ENCODE assay signal across 19 cellular contexts in genomic region chr2:226788881-226789485, GRCh38. TPM values are rescaled to one million over a fixed set of nuclear protein-coding genes. Genes with fewer than 3 reads are reported as not detected.
DNase-seq lines count a peak whose midpoint lies in the region; ATAC-seq and TF ChIP-seq lines count a peak whose summit lies in the region.
"Had no signal": no experiment of that assay in that cellular context is flagged by ENCODE, and none has a peak within 500 bp of the region (broad histone marks: within the 10 kb centered on the region; RNA-seq: fewer than 3 reads in every experiment).

No MANE protein-coding gene starts in this region.

- H3K36me3 Mint-ChIP-seq in naive thymus-derived CD8-positive, alpha-beta T cell, result no peaks in the 10 kb centered on the region
- H3K36me3 Mint-ChIP-seq: immature natural killer cell had no signal

- H3K36me3 ChIP-seq in skeletal muscle tissue (ENCODE audit: control insufficient read depth in 3 of 3, insufficient read depth in 3 of 3, low read length in 3 of 3), result no peaks in the 10 kb centered on the region

- H3K27ac Mint-ChIP-seq in naive thymus-derived CD8-positive, alpha-beta T cell, result peak overlapping the region in 3 of 10 donors; percentile 29 to 98 (median 37)
- H3K27ac Mint-ChIP-seq: H9 had no signal

- no peaks in the 10 kb centered on the region for H3K27me3 ChIP-seq in skeletal muscle tissue (ENCODE audit: control insufficient read depth in 3 of 3, insufficient read depth in 3 of 3, low read length in 3 of 3)

- POLR2A ChIA-PET in naive thymus-derived CD8-positive, alpha-beta T cell (lab: Charles Lee), result interaction anchor here (3.3 to 4.8 kb wide), 3 partner anchors 10 to 46 kb away, joined by 21 to 28 read pairs (median 26); partner anchors contain the start of genes IRS1 and RHBDD1

- peak overlapping the region in 1 of 10 donors; percentile 5 for H3K4me3 Mint-ChIP-seq in naive thymus-derived CD8-positive, alpha-beta T cell

- H3K27me3 Mint-ChIP-seq in naive thymus-derived CD8-positive, alpha-beta T cell, result no peaks in the 10 kb centered on the region
- H3K27me3 Mint-ChIP-seq: CD4-positive, alpha-beta memory T cell had no signal

- no peak overlapping the region for H3K9ac ChIP-seq in skeletal muscle tissue (ENCODE audit: low read depth in 1 of 3, low read length in 3 of 3)

- peak; percentile 27 for DNase-seq in HCEC 1CT
- DNase-seq in fibroblast of the aortic adventitia (ENCODE audit: low read depth), result peak; percentile 57
- DNase-seq in LoVo (ENCODE audit: low spot score), result no peak
- DNase-seq in naive thymus-derived CD8-positive, alpha-beta T cell, result no peak
- DNase-seq: activated naive CD4-positive, alpha-beta T cell treated with Interleukin-2 at 50 U/mL for 16 hours; CD4-positive, alpha-beta memory T cell; H9; immature natural killer cell; Karpas-422; NCI-H1694 treated with DMSO at 0.1 percent for 48 hours; NCI-H526 treated with DMSO at 0.1 percent for 48 hours; retina; Right ventricle myocardium superior; substantia nigra had no signal

- ATAC-seq in HG03521 (IDR thresholded peaks at IDR 0.05; ENCODE audit: unreplicated experiment) (no peak), SK-N-SH treated with all-trans-retinoic acid at 6 μM for 48 hours (no peak)
- no peak for ATAC-seq in naive thymus-derived CD8-positive, alpha-beta T cell

- H3K9me3 Mint-ChIP-seq in naive thymus-derived CD8-positive, alpha-beta T cell, result peaks cover 0 to 2% (median 0%) of the 10 kb centered on the region in 9 donors
- H3K9me3 Mint-ChIP-seq: CD4-positive, alpha-beta memory T cell; H9; immature natural killer cell had no signal

- TF ChIP-seq CTCF in WI38 (IDR thresholded peaks at IDR 0.05; ENCODE audit: low read depth, low read length) (no peak), fibroblast of the aortic adventitia (IDR thresholded peaks at IDR 0.05; ENCODE audit: insufficient read depth, low read length) (no peak)

- H3K4me1 ChIP-seq in skeletal muscle tissue (ENCODE audit: control insufficient read depth in 3 of 3, insufficient read depth in 3 of 3, low read length in 3 of 3), result peaks cover 24 to 42% (median 34%) of the 10 kb centered on the region in 3 donors

- peaks cover 12 to 64% (median 31%) of the 10 kb centered on the region in 4 donors for H3K4me1 Mint-ChIP-seq in naive thymus-derived CD8-positive, alpha-beta T cell

- no peaks in the 10 kb centered on the region for H3K9me3 ChIP-seq in skeletal muscle tissue (ENCODE audit: control insufficient read depth in 3 of 3, low read length in 3 of 3)

- H3K4me3 ChIP-seq in WI38 (ENCODE audit: low read depth, low read length), result peak overlapping the region; percentile 25
- H3K4me3 ChIP-seq in fibroblast of the aortic adventitia (ENCODE audit: low read depth, low read length), result no peak overlapping the region
- H3K4me3 ChIP-seq in skeletal muscle tissue (ENCODE audit: low read length in 3 of 3), result no peak overlapping the region

- peak overlapping the region; percentile 49 for H3K27ac ChIP-seq in skeletal muscle tissue (ENCODE audit: low read depth, low read length)
- H3K27ac ChIP-seq: HL-60 had no signal

TF ChIP-seq in SK-N-SH treated with all-trans-retinoic acid at 6 μM for 48 hours, 23 proteins besides CTCF, POLR2A, EP300 and RAD21:
- no peak for TF ChIP-seq POU6F1 (CRISPR knock-in tag; IDR thresholded peaks at IDR 0.05; ENCODE audit: borderline replicate concordance, low read depth)
- no peak for TF ChIP-seq ESRRG (CRISPR knock-in tag; IDR thresholded peaks at IDR 0.05)
- TF ChIP-seq, protein P1, sequence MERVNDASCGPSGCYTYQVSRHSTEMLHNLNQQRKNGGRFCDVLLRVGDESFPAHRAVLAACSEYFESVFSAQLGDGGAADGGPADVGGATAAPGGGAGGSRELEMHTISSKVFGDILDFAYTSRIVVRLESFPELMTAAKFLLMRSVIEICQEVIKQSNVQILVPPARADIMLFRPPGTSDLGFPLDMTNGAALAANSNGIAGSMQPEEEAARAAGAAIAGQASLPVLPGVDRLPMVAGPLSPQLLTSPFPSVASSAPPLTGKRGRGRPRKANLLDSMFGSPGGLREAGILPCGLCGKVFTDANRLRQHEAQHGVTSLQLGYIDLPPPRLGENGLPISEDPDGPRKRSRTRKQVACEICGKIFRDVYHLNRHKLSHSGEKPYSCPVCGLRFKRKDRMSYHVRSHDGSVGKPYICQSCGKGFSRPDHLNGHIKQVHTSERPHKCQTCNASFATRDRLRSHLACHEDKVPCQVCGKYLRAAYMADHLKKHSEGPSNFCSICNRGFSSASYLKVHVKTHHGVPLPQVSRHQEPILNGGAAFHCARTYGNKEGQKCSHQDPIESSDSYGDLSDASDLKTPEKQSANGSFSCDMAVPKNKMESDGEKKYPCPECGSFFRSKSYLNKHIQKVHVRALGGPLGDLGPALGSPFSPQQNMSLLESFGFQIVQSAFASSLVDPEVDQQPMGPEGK (CRISPR knock-in tag; IDR thresholded peaks at IDR 0.05; ENCODE audit: borderline replicate concordance), result no peak
- no peak for TF ChIP-seq ZFP30 (CRISPR knock-in tag; IDR thresholded peaks at IDR 0.05)
- TF ChIP-seq ZFP3 (CRISPR knock-in tag; IDR thresholded peaks at IDR 0.05), result no peak
- no peak for TF ChIP-seq TOX (CRISPR knock-in tag; IDR thresholded peaks at IDR 0.05; ENCODE audit: borderline replicate concordance)
- no peak for TF ChIP-seq OSR1 (CRISPR knock-in tag; IDR thresholded peaks at IDR 0.05)
- no peak for TF ChIP-seq CREB5 (CRISPR knock-in tag; IDR thresholded peaks at IDR 0.05; ENCODE audit: low read depth)
- TF ChIP-seq ZNF8 (CRISPR knock-in tag; IDR thresholded peaks at IDR 0.05), result no peak
- TF ChIP-seq BACH2 (CRISPR knock-in tag; IDR thresholded peaks at IDR 0.05; ENCODE audit: borderline replicate concordance), result no peak
- TF ChIP-seq ISL1 (CRISPR knock-in tag; IDR thresholded peaks at IDR 0.05), result no peak
- no peak for TF ChIP-seq RARB (CRISPR knock-in tag; IDR thresholded peaks at IDR 0.05)
- TF ChIP-seq SNAI2 (CRISPR knock-in tag; IDR thresholded peaks at IDR 0.05), result no peak
- TF ChIP-seq PPARA (CRISPR knock-in tag; IDR thresholded peaks at IDR 0.05; ENCODE audit: borderline replicate concordance), result no peak
- no peak for TF ChIP-seq CSDC2 (CRISPR knock-in tag; IDR thresholded peaks at IDR 0.05)
- TF ChIP-seq ZNF70 (CRISPR knock-in tag; IDR thresholded peaks at IDR 0.05), result no peak
- no peak for TF ChIP-seq ARNTL (CRISPR knock-in tag; IDR thresholded peaks at IDR 0.05; ENCODE audit: borderline replicate concordance, low read depth)
- no peak for TF ChIP-seq TCF4 (CRISPR knock-in tag; IDR thresholded peaks at IDR 0.05; ENCODE audit: borderline replicate concordance)

RNA-seq across cellular contexts. Expression of gene IRS1, which starts 10.6 kb away (rescaled TPM):
- total RNA-seq in fibroblast of the aortic adventitia (ENCODE audit: low replicate concordance) (8.2 and 29.7 TPM in 2 replicates), skeletal muscle tissue (13.0 TPM)
- total RNA-seq in naive thymus-derived CD8-positive, alpha-beta T cell, result 10 to 100 TPM; 11.4 to 14.0 TPM
- under 1 TPM; 0.51 to 0.84 (median 0.64) TPM for polyA plus RNA-seq in naive thymus-derived CD8-positive, alpha-beta T cell

RNA-seq across cellular contexts. Expression of gene RHBDD1, which starts 46.9 kb away (rescaled TPM):
- total RNA-seq in fibroblast of the aortic adventitia (ENCODE audit: low replicate concordance) (19.5 and 45.0 TPM in 2 replicates), skeletal muscle tissue (37.6 TPM)
- 10 to 100 TPM; 53.5 to 55.6 TPM for total RNA-seq in naive thymus-derived CD8-positive, alpha-beta T cell
- polyA plus RNA-seq in naive thymus-derived CD8-positive, alpha-beta T cell, result 10 to 100 TPM; 13.7 to 20.4 (median 14.8) TPM

Comparison
In these comparisons a context has a peak if more than half of its experiments do, and no peak if none do; other contexts are left out.
1. DNase-seq: peak in HCEC 1CT (single experiment) and fibroblast of the aortic adventitia (single experiment); none in LoVo (single experiment) and naive thymus-derived CD8-positive, alpha-beta T cell (0 of 10).